ENCODE assay signal across 10 cellular contexts in genomic region chr4:2850966-2851782, GRCh38. TPM values are rescaled to one million over a fixed set of nuclear protein-coding genes. Genes with fewer than 3 reads are reported as not detected.
DNase-seq lines count a peak whose midpoint lies in the region; ATAC-seq, FAIRE-seq and TF ChIP-seq lines count a peak whose summit lies in the region.
"Had no signal": no experiment of that assay in that cellular context is flagged by ENCODE, and none has a peak within 500 bp of the region (broad histone marks: within the 10 kb centered on the region; RNA-seq: fewer than 3 reads in every experiment).

No MANE protein-coding gene starts in this region.

- no peak for TF ChIP-seq RAD21 in HepG2 (CRISPR knock-in tag; IDR thresholded peaks at IDR 0.05)

- peak overlapping the region; percentile 19 for H3K27ac ChIP-seq in HepG2 (ENCODE audit: extremely low read length, insufficient read depth, low read length)
- no peak overlapping the region for H3K27ac ChIP-seq in right lobe of liver
- H3K27ac ChIP-seq: SJSA1 had no signal

- no peak for FAIRE-seq in HepG2 (lab: Jason Lieb, UNC)

- H3K9me3 ChIP-seq in HepG2 (ENCODE audit: low read length) (no peaks in the 10 kb centered on the region), right lobe of liver (no peaks in the 10 kb centered on the region), T-helper 17 cell (ENCODE audit: control insufficient read depth, low read length, poor library complexity, severe bottlenecking) (no peaks in the 10 kb centered on the region)
- H3K9me3 ChIP-seq: SJSA1 had no signal

- POLR2A ChIA-PET in HepG2 (lab: Yijun Ruan, JAX): interaction anchor here (0.6 kb wide), 1 partner anchor 12 kb away, joined by 3 read pairs; no protein-coding TSS in a partner anchor

- no peaks in the 10 kb centered on the region for H3K9me3 Mint-ChIP-seq in immature natural killer cell

- H3K4me3 ChIP-seq in HepG2 (replicated peaks in 1 of 3; ENCODE audit: insufficient read depth in 1 of 3, low read depth in 2 of 3, low read length in 3 of 3): no peak overlapping the region
- H3K4me3 ChIP-seq in right lobe of liver: no peak overlapping the region
- H3K4me3 ChIP-seq: SJSA1 had no signal

- no peak overlapping the region for H3K4me2 ChIP-seq in HepG2 (ENCODE audit: low read depth, low read length)

- CTCF ChIA-PET in HepG2 (lab: Yijun Ruan, JAX; ENCODE audit: low intra/inter-chr PET ratio, low total read pairs): no interaction called here

- peak overlapping the region; percentile 55 for H3K4me3 Mint-ChIP-seq in T-helper 17 cell
- peak overlapping the region; percentile 67 to 80 (median 75) for H3K4me3 Mint-ChIP-seq in immature natural killer cell

- H3K4me1 ChIP-seq in HepG2 (ENCODE audit: insufficient read depth, low read length) (peaks cover 91% of the 10 kb centered on the region), right lobe of liver (peaks cover 0 to 46% (median 12%) of the 10 kb centered on the region in 4 donors)
- H3K4me1 ChIP-seq: SJSA1 had no signal

- H3K27me3 ChIP-seq in HepG2 (ENCODE audit: control insufficient read depth in 1 of 2, insufficient read depth in 2 of 2, low read length in 2 of 2) (no peaks in the 10 kb centered on the region), right lobe of liver (no peaks in the 10 kb centered on the region)
- H3K27me3 ChIP-seq: SJSA1 had no signal

- peak overlapping the region; percentile 89 for H3K27ac Mint-ChIP-seq in T-helper 17 cell
- H3K27ac Mint-ChIP-seq in immature natural killer cell: peak overlapping the region; percentile 78 to 92 (median 86)

- TF ChIP-seq POLR2A in HepG2 (IDR thresholded peaks at IDR 0.05; ENCODE audit: insufficient read depth in 1 of 2, low read depth in 2 of 2, low read length in 2 of 2) (no peak), right lobe of liver (IDR thresholded peaks at IDR 0.05) (no peak)

- intact Hi-C loops in HepG2 (cut with micrococcal nuclease; ENCODE audit: unreplicated experiment): no loop called here
- intact Hi-C loops in right lobe of liver (cut with DNase I): no loop called here

- H3K79me2 ChIP-seq in HepG2 (ENCODE audit: insufficient read depth, low read length): peaks cover 92% of the 10 kb centered on the region

- H3K36me3 ChIP-seq in HepG2 (replicated peaks in 1 of 2; ENCODE audit: control insufficient read depth in 1 of 2, insufficient read depth in 2 of 2, low read length in 2 of 2): peaks cover 0 to 16% of the 10 kb centered on the region in 2 experiments; a peak in 2 of 5 replicates
- peaks cover 0 to 13% (median 0%) of the 10 kb centered on the region in 4 donors for H3K36me3 ChIP-seq in right lobe of liver
- H3K36me3 ChIP-seq: SJSA1 had no signal

- BruUV-seq in HepG2 (replicated peaks; lab: Mats Ljungman, UMichigan): no TSS peak

- ATAC-seq in HepG2 (no peak), right lobe of liver (no peak), T-helper 17 cell (peak; percentile 41)

- TF ChIP-seq CTCF in HepG2 (CRISPR knock-in tag; IDR thresholded peaks at IDR 0.05): no peak
- no peak for TF ChIP-seq CTCF in right lobe of liver (IDR thresholded peaks at IDR 0.05)

- DNase-seq in HepG2 (ENCODE audit: low spot score): no peak
- no peak for DNase-seq in right lobe of liver
- no peak for DNase-seq in T-helper 17 cell
- no peak for DNase-seq in immature natural killer cell
- DNase-seq in NCI-H510A (lab: John Stamatoyannopoulos, UW): no peak
- DNase-seq in cerebellar cortex (ENCODE audit: low spot score): no peak
- no peak for DNase-seq in NCI-H2029 treated with DMSO at 0.1 percent for 48 hours (lab: John Stamatoyannopoulos, UW)
- DNase-seq in NCI-H510A treated with DMSO at 0.1 percent for 48 hours (lab: John Stamatoyannopoulos, UW): no peak
- DNase-seq: NCI-H2227 treated with DMSO at 0.1 percent for 48 hours had no signal

- no peak overlapping the region for H3K9ac ChIP-seq in HepG2 (ENCODE audit: insufficient read depth, low read depth, low read length)

- H4K20me1 ChIP-seq in HepG2 (ENCODE audit: insufficient read depth, low read length): peaks cover 39% of the 10 kb centered on the region

- no peak overlapping the region for H2AFZ ChIP-seq in HepG2 (ENCODE audit: low read length)

- 92% methylated on average over 2 of the region's 2 CpGs for WGBS in HepG2 (ENCODE audit: low lambda C conversion rate)
- 68% methylated on average over 2 of the region's 2 CpGs for WGBS in right lobe of liver (ENCODE audit: insufficient coverage, low coverage, low lambda C conversion rate, missing lambda C conversion rate)

- in situ Hi-C loops in HepG2 (cut with HindIII; ENCODE audit: extremely low pct_ligation_motif_present, low pct_unique_long_range_greater_than_20kb): no loop called here

- H3K27me3 Mint-ChIP-seq in T-helper 17 cell: no peaks in the 10 kb centered on the region
- H3K27me3 Mint-ChIP-seq in immature natural killer cell (ENCODE audit: low read depth in 3 of 3): peaks cover 0 to 4% (median 0%) of the 10 kb centered on the region in 3 donors

- peaks cover 49% of the 10 kb centered on the region for H3K4me1 Mint-ChIP-seq in T-helper 17 cell
- peaks cover 90% of the 10 kb centered on the region in 2 donors for H3K4me1 Mint-ChIP-seq in immature natural killer cell

- H3K36me3 Mint-ChIP-seq in T-helper 17 cell (ENCODE audit: low read depth): no peaks in the 10 kb centered on the region
- H3K36me3 Mint-ChIP-seq in immature natural killer cell: peaks cover 0 to 6% (median 0%) of the 10 kb centered on the region in 3 donors

- no peak for TF ChIP-seq EP300 in HepG2 (IDR thresholded peaks at IDR 0.05; ENCODE audit: low read depth in 2 of 2, low read length in 2 of 2)
- no peak for TF ChIP-seq EP300 in HepG2 (CRISPR knock-in tag; IDR thresholded peaks at IDR 0.05; ENCODE audit: borderline replicate concordance)

TF ChIP-seq in HepG2, 621 proteins besides CTCF, POLR2A, EP300 and RAD21 (continues in another document):
- TF ChIP-seq WIZ (CRISPR knock-in tag; IDR thresholded peaks at IDR 0.05) (no peak), PRPF4 (IDR thresholded peaks at IDR 0.05; ENCODE audit: low read depth, low read length, poor library complexity, severe bottlenecking) (no peak), RORA (CRISPR knock-in tag; IDR thresholded peaks at IDR 0.05) (no peak), ZNF337 (CRISPR knock-in tag; IDR thresholded peaks at IDR 0.05; ENCODE audit: borderline replicate concordance, low read depth) (no peak), RBFOX2 (IDR thresholded peaks at IDR 0.05; ENCODE audit: low read depth, low read length) (no peak)

RNA-seq across cellular contexts. Expression of gene ADD1, which starts 7.5 kb away (rescaled TPM):
- total RNA-seq in HepG2 (2016; rRNA removed; fragmentation: Illumina TruSeq; extraction: Trizol) (122 and 133 TPM in 2 replicates), right lobe of liver (100 to 1,000 TPM in 3 of 6 experiments, 10 to 100 TPM in 3; 94.4 to 120 (median 103) TPM), T-helper 17 cell (100 to 1,000 TPM; 211 to 228 TPM)
- 25.1 and 28.0 TPM in 2 replicates for total RNA-seq in HepG2 (2016; cell fraction: cytosol; rRNA removed; fragmentation: Illumina TruSeq; extraction: Trizol; ENCODE audit: low read depth)
- 104 and 117 TPM in 2 replicates for total RNA-seq in HepG2 (2016; cell fraction: insoluble cytoplasmic fraction; rRNA removed; fragmentation: Illumina TruSeq; extraction: Trizol)
- total RNA-seq in HepG2 (2016; cell fraction: membrane; rRNA removed; fragmentation: Illumina TruSeq; extraction: Trizol): 56.9 and 59.3 TPM in 2 replicates
- total RNA-seq in HepG2 (2016; cell fraction: nucleus; rRNA removed; fragmentation: Illumina TruSeq; extraction: Trizol): 109 and 119 TPM in 2 replicates
- polyA plus RNA-seq in HepG2 (2011; rRNA removed) (73.9 and 76.3 TPM in 2 replicates), immature natural killer cell (100 to 1,000 TPM; 207 to 318 (median 314) TPM)
- 48.1 and 66.3 TPM in 2 replicates for polyA plus RNA-seq in HepG2 (2011; cell fraction: cytosol; rRNA removed)
- polyA plus RNA-seq in HepG2 (2011; cell fraction: nucleus; rRNA removed): 210 and 221 TPM in 2 replicates
- polyA plus RNA-seq in HepG2 (2012): 70.7 and 77.6 TPM in 2 replicates
- polyA plus RNA-seq in HepG2 (2016; cell fraction: cytosol; fragmentation: Illumina TruSeq; extraction: Trizol; ENCODE audit: low read depth): 11.6 and 13.4 TPM in 2 replicates
- polyA plus RNA-seq in HepG2 (2016; cell fraction: insoluble cytoplasmic fraction; fragmentation: Illumina TruSeq; extraction: Trizol; ENCODE audit: low read depth): 90.6 and 120 TPM in 2 replicates
- 40.3 and 41.9 TPM in 2 replicates for polyA plus RNA-seq in HepG2 (2016; cell fraction: membrane; fragmentation: Illumina TruSeq; extraction: Trizol; ENCODE audit: low read depth)
- polyA plus RNA-seq in HepG2 (2016; cell fraction: nucleus; fragmentation: Illumina TruSeq; extraction: Trizol; ENCODE audit: insufficient read depth, low read depth): 163 and 167 TPM in 2 replicates
- polyA minus RNA-seq in HepG2 (2011; rRNA and poly(A)+ RNA removed; ENCODE audit: low replicate concordance): 28.2 and 90.0 TPM in 2 replicates
- 43.0 and 48.4 TPM in 2 replicates for polyA minus RNA-seq in HepG2 (2011; cell fraction: cytosol; rRNA and poly(A)+ RNA removed)
- polyA minus RNA-seq in HepG2 (2011; cell fraction: nucleus; rRNA and poly(A)+ RNA removed): 99.5 and 109 TPM in 2 replicates

RNA-seq across cellular contexts. Expression of gene SH3BP2, which starts 58.3 kb away (rescaled TPM):
- 7.0 and 16.9 TPM in 2 replicates for total RNA-seq in HepG2 (2016; rRNA removed; fragmentation: Illumina TruSeq; extraction: Trizol)
- total RNA-seq in HepG2 (2016; cell fraction: cytosol; rRNA removed; fragmentation: Illumina TruSeq; extraction: Trizol; ENCODE audit: low read depth): 8.3 and 8.9 TPM in 2 replicates
- 6.0 and 17.5 TPM in 2 replicates for total RNA-seq in HepG2 (2016; cell fraction: insoluble cytoplasmic fraction; rRNA removed; fragmentation: Illumina TruSeq; extraction: Trizol)
- total RNA-seq in HepG2 (2016; cell fraction: membrane; rRNA removed; fragmentation: Illumina TruSeq; extraction: Trizol): 10.1 and 13.2 TPM in 2 replicates
- total RNA-seq in HepG2 (2016; cell fraction: nucleus; rRNA removed; fragmentation: Illumina TruSeq; extraction: Trizol): 24.2 and 26.2 TPM in 2 replicates
- polyA plus RNA-seq in HepG2 (2011; rRNA removed): 34.5 and 38.6 TPM in 2 replicates
- 9.0 and 10.4 TPM in 2 replicates for polyA plus RNA-seq in HepG2 (2011; cell fraction: cytosol; rRNA removed)
- 190 and 200 TPM in 2 replicates for polyA plus RNA-seq in HepG2 (2011; cell fraction: nucleus; rRNA removed)
- 8.5 and 20.0 TPM in 2 replicates for polyA plus RNA-seq in HepG2 (2012)
- 8.6 and 9.1 TPM in 2 replicates for polyA plus RNA-seq in HepG2 (2016; cell fraction: cytosol; fragmentation: Illumina TruSeq; extraction: Trizol; ENCODE audit: low read depth)
- polyA plus RNA-seq in HepG2 (2016; cell fraction: insoluble cytoplasmic fraction; fragmentation: Illumina TruSeq; extraction: Trizol; ENCODE audit: low read depth): 8.9 and 10.1 TPM in 2 replicates
- polyA plus RNA-seq in HepG2 (2016; cell fraction: membrane; fragmentation: Illumina TruSeq; extraction: Trizol; ENCODE audit: low read depth): 12.6 and 15.4 TPM in 2 replicates
- polyA plus RNA-seq in HepG2 (2016; cell fraction: nucleus; fragmentation: Illumina TruSeq; extraction: Trizol; ENCODE audit: insufficient read depth, low read depth): 68.6 and 68.9 TPM in 2 replicates
- polyA minus RNA-seq in HepG2 (2011; rRNA and poly(A)+ RNA removed; ENCODE audit: low replicate concordance): 33.1 and 43.4 TPM in 2 replicates
- polyA minus RNA-seq in HepG2 (2011; cell fraction: cytosol; rRNA and poly(A)+ RNA removed): 8.4 and 8.5 TPM in 2 replicates
- 60.7 and 63.2 TPM in 2 replicates for polyA minus RNA-seq in HepG2 (2011; cell fraction: nucleus; rRNA and poly(A)+ RNA removed)
- 10 to 100 TPM; 34.9 to 51.8 (median 40.7) TPM for total RNA-seq in right lobe of liver
- 10 to 100 TPM; 36.0 to 62.0 TPM for total RNA-seq in T-helper 17 cell
- 10 to 100 TPM; 12.6 to 71.0 (median 22.7) TPM for polyA plus RNA-seq in immature natural killer cell
